In genomic region chr1:204411451-204412245, GRCh38 we compare ENCODE assay signal across 8 cellular contexts. TPM values are rescaled to one million over a fixed set of nuclear protein-coding genes. Genes with fewer than 3 reads are reported as not detected.
DNase-seq lines count a peak whose midpoint lies in the region; ATAC-seq and TF ChIP-seq lines count a peak whose summit lies in the region.

PPP1R15B (minus strand) TSS chr1:204411817; CDS start chr1:204411411, 406 bp downstream.

- H3K4me3 Mint-ChIP-seq in T-helper 17 cell = peak within 1 kb of the TSS; percentile 97

- DNase-seq in GM13977 (ENCODE audit: low spot score) (peak; percentile 95), NCI-H1694 treated with DMSO at 0.1 percent for 48 hours (lab: John Stamatoyannopoulos, UW) (peak; percentile 98), T-helper 17 cell (peak; percentile 94 to 97 (median 95)), amygdala (lab: John Stamatoyannopoulos, UW) (peak; percentile 76 to 99 (median 96)), left ventricle myocardium inferior (peak; percentile 97), prostate gland (ENCODE audit: low spot score) (peak; percentile 97)

- H3K4me3 ChIP-seq in left ventricle myocardium inferior = peak within 1 kb of the TSS; percentile 92
- peak within 1 kb of the TSS; percentile 79 to 87 for H3K4me3 ChIP-seq in prostate gland
- peak within 1 kb of the TSS; percentile 77 for H3K4me3 ChIP-seq in urinary bladder (ENCODE audit: low read depth, low read length)

- peaks cover 11% of the 10 kb centered on the region for H3K4me1 Mint-ChIP-seq in T-helper 17 cell

- WGBS in prostate gland = under 1% methylated on average over 69 of the region's 70 CpGs
- under 1% methylated on average over 69 of the region's 70 CpGs for WGBS in urinary bladder

- H3K36me3 Mint-ChIP-seq in T-helper 17 cell (ENCODE audit: low read depth) = peaks cover 5% of the 10 kb centered on the region

- peaks cover 74% of the 10 kb centered on the region for H3K4me1 ChIP-seq in left ventricle myocardium inferior
- peaks cover 3% of the 10 kb centered on the region for H3K4me1 ChIP-seq in prostate gland (replicated peaks)
- H3K4me1 ChIP-seq in urinary bladder (ENCODE audit: insufficient read depth) = no peaks in the 10 kb centered on the region

- H3K27me3 ChIP-seq in left ventricle myocardium inferior (ENCODE audit: low read depth) = no peaks in the 10 kb centered on the region
- no peaks in the 10 kb centered on the region for H3K27me3 ChIP-seq in prostate gland (replicated peaks; ENCODE audit: insufficient read depth)

- intact Hi-C loops in left ventricle myocardium inferior (cut with micrococcal nuclease) = no loop called here
- intact Hi-C loops in prostate gland (cut with DNase I) = no loop called here

- H3K27ac ChIP-seq in left ventricle myocardium inferior (replicated peaks) (peak within 1 kb of the TSS; percentile 98), prostate gland (peak within 1 kb of the TSS; percentile 96 to 99), urinary bladder (ENCODE audit: low read depth) (peak within 1 kb of the TSS; percentile 97)

- TF ChIP-seq POLR2A in prostate gland (IDR thresholded peaks at IDR 0.05) = peak; percentile 98

- ATAC-seq in HG02884 (IDR thresholded peaks at IDR 0.05; ENCODE audit: unreplicated experiment) = peak; percentile 89
- ATAC-seq in T-helper 17 cell = peak; percentile 89

- peak within 1 kb of the TSS; percentile 100 for H3K27ac Mint-ChIP-seq in T-helper 17 cell

- in situ Hi-C loops in GM13977 (cut with MboI; ENCODE audit: low pct_unique_long_range_greater_than_20kb, low sequenced_read_pairs, unreplicated experiment) = no loop called here

- H3K27me3 Mint-ChIP-seq in T-helper 17 cell = no peaks in the 10 kb centered on the region

- H3K9me3 ChIP-seq in T-helper 17 cell (ENCODE audit: control insufficient read depth, low read length, poor library complexity, severe bottlenecking) (no peaks in the 10 kb centered on the region), left ventricle myocardium inferior (replicated peaks) (no peaks in the 10 kb centered on the region), prostate gland (no peaks in the 10 kb centered on the region)

- TF ChIP-seq CTCF in GM13977 (IDR thresholded peaks at IDR 0.05; ENCODE audit: extremely low read depth, insufficient read depth, missing control alignments) = no peak
- TF ChIP-seq CTCF in left ventricle myocardium inferior (IDR thresholded peaks at IDR 0.05; ENCODE audit: borderline replicate concordance) = no peak
- peak in 1 of 4 experiments; percentile 15 for TF ChIP-seq CTCF in prostate gland (IDR thresholded peaks at IDR 0.05)

- H3K36me3 ChIP-seq in left ventricle myocardium inferior = peaks cover 4% of the 10 kb centered on the region
- no peaks in the 10 kb centered on the region for H3K36me3 ChIP-seq in prostate gland
- no peaks in the 10 kb centered on the region for H3K36me3 ChIP-seq in urinary bladder (ENCODE audit: insufficient read depth)

RNA-seq across cellular contexts. Expression of gene PPP1R15B, which starts in this region (rescaled TPM):
- total RNA-seq in T-helper 17 cell = 100 to 1,000 TPM; 207 to 266 TPM
- 20.5 TPM for total RNA-seq in left ventricle myocardium inferior
- total RNA-seq in prostate gland = 10 to 100 TPM; 43.5 to 45.0 TPM
- total RNA-seq in urinary bladder = 45.2 TPM
- 28.3 TPM for polyA plus RNA-seq in urinary bladder

Comparison
In these comparisons a context has a peak if more than half of its experiments do, and no peak if none do; other contexts are left out.
1. Peak in every context shown above with its lines: DNase-seq, ATAC-seq, H3K4me3 ChIP-seq and H3K27ac ChIP-seq.